In genomic region chr1:60598055-60598910, GRCh38 we compare ENCODE assay signal across 18 cellular contexts.
DNase-seq lines count a peak whose midpoint lies in the region; ATAC-seq, FAIRE-seq and TF ChIP-seq lines count a peak whose summit lies in the region.
"Had no signal": no experiment of that assay in that cellular context is flagged by ENCODE, and none has a peak within 500 bp of the region (broad histone marks: within the 10 kb centered on the region; RNA-seq: fewer than 3 reads in every experiment).

No MANE protein-coding gene starts in this region.

- peak overlapping the region in 3 of 5 experiments; percentile 3 to 42 (median 8) for H3K27ac Mint-ChIP-seq in brain
- H3K27ac Mint-ChIP-seq: CD8-positive, alpha-beta memory T cell had no signal

- H3K4me1 ChIP-seq in HepG2 (ENCODE audit: insufficient read depth, low read length) (no peaks in the 10 kb centered on the region), right lobe of liver (no peaks in the 10 kb centered on the region)
- H3K4me1 ChIP-seq: BLaER1, Caco-2 had no signal

- no peak for TF ChIP-seq EP300 in HepG2 (IDR thresholded peaks at IDR 0.05; ENCODE audit: low read depth in 2 of 2, low read length in 2 of 2)
- no peak for TF ChIP-seq EP300 in HepG2 (CRISPR knock-in tag; IDR thresholded peaks at IDR 0.05; ENCODE audit: borderline replicate concordance)

- CTCF ChIA-PET in HepG2 (lab: Yijun Ruan, JAX; ENCODE audit: low intra/inter-chr PET ratio, low total read pairs) = no interaction called here

- no peak for FAIRE-seq in HepG2 (lab: Jason Lieb, UNC)
- FAIRE-seq: GM12892, GM19239 had no signal

- peaks cover 7% of the 10 kb centered on the region for H3K36me3 Mint-ChIP-seq in brain
- H3K36me3 Mint-ChIP-seq: CD8-positive, alpha-beta memory T cell had no signal

- H3K9me3 ChIP-seq in HepG2 (ENCODE audit: low read length) = no peaks in the 10 kb centered on the region
- H3K9me3 ChIP-seq in right lobe of liver = no peaks in the 10 kb centered on the region
- H3K9me3 ChIP-seq: BLaER1, Caco-2 had no signal

- TF ChIP-seq CTCF in HepG2 (CRISPR knock-in tag; IDR thresholded peaks at IDR 0.05) (no peak), right lobe of liver (IDR thresholded peaks at IDR 0.05) (no peak), brain (conservative IDR thresholded peaks at IDR 0.05) (no peak), fibroblast of pulmonary artery (IDR thresholded peaks at IDR 0.05; ENCODE audit: low read length, missing control alignments) (no peak)

- H3K27me3 Mint-ChIP-seq in brain = no peaks in the 10 kb centered on the region
- H3K27me3 Mint-ChIP-seq: CD8-positive, alpha-beta memory T cell had no signal

- H4K20me1 ChIP-seq in HepG2 (ENCODE audit: insufficient read depth, low read length) = no peaks in the 10 kb centered on the region
- H4K20me1 ChIP-seq: BLaER1 had no signal

- WGBS in HepG2 (ENCODE audit: low lambda C conversion rate) = 8% methylated on average over 5 of the region's 5 CpGs
- WGBS in right lobe of liver (ENCODE audit: insufficient coverage, low coverage, low lambda C conversion rate, missing lambda C conversion rate) = 37% methylated on average over 5 of the region's 5 CpGs

- BruUV-seq in HepG2 (replicated peaks; lab: Mats Ljungman, UMichigan) = no TSS peak

- TF ChIP-seq RAD21 in HepG2 (CRISPR knock-in tag; IDR thresholded peaks at IDR 0.05) = no peak

- no peak for DNase-seq in HepG2 (ENCODE audit: low spot score)
- no peak for DNase-seq in right lobe of liver
- peak; percentile 36 for DNase-seq in fibroblast of pulmonary artery (ENCODE audit: low read depth)
- no peak for DNase-seq in HPDE6-E6E7 (ENCODE audit: extremely low spot score)
- no peak for DNase-seq in dedifferentiated amniotic fluid mesenchymal stem cell (ENCODE audit: extremely low spot score)
- DNase-seq: AML-193; Caco-2; CD8-positive, alpha-beta memory T cell; DND-41; GDM1; HCEC 1CT had no signal

- H2AFZ ChIP-seq in HepG2 (ENCODE audit: low read length) = no peak overlapping the region

- H3K4me3 ChIP-seq in HepG2 (replicated peaks in 1 of 3; ENCODE audit: insufficient read depth in 1 of 3, low read depth in 2 of 3, low read length in 3 of 3) (no peak overlapping the region), right lobe of liver (no peak overlapping the region), fibroblast of pulmonary artery (replicated peaks; ENCODE audit: low read depth, low read length) (no peak overlapping the region)
- H3K4me3 ChIP-seq: BLaER1 had no signal

- H3K27me3 ChIP-seq in HepG2 (ENCODE audit: control insufficient read depth in 1 of 2, insufficient read depth in 2 of 2, low read length in 2 of 2) = no peaks in the 10 kb centered on the region
- H3K27me3 ChIP-seq in right lobe of liver = no peaks in the 10 kb centered on the region
- H3K27me3 ChIP-seq: BLaER1 had no signal

- no peaks in the 10 kb centered on the region for H3K36me3 ChIP-seq in HepG2 (replicated peaks in 1 of 2; ENCODE audit: control insufficient read depth in 1 of 2, insufficient read depth in 2 of 2, low read length in 2 of 2)
- H3K36me3 ChIP-seq in right lobe of liver = no peaks in the 10 kb centered on the region
- H3K36me3 ChIP-seq: BLaER1 had no signal

- in situ Hi-C loops in HepG2 (cut with HindIII; ENCODE audit: extremely low pct_ligation_motif_present, low pct_unique_long_range_greater_than_20kb) = no loop called here

- no peak overlapping the region for H3K4me3 Mint-ChIP-seq in brain
- H3K4me3 Mint-ChIP-seq: CD8-positive, alpha-beta memory T cell had no signal

- POLR2A ChIA-PET in HepG2 (lab: Yijun Ruan, JAX) = no interaction called here

- H3K4me1 Mint-ChIP-seq in brain = peaks cover 6% of the 10 kb centered on the region
- H3K4me1 Mint-ChIP-seq: CD8-positive, alpha-beta memory T cell had no signal

- no peak overlapping the region for H3K9ac ChIP-seq in HepG2 (ENCODE audit: insufficient read depth, low read depth, low read length)
- H3K9ac ChIP-seq: BLaER1 had no signal

- intact Hi-C loops in HepG2 (cut with micrococcal nuclease; ENCODE audit: unreplicated experiment) = no loop called here
- intact Hi-C loops in right lobe of liver (cut with DNase I) = no loop called here

- H3K79me2 ChIP-seq in HepG2 (ENCODE audit: insufficient read depth, low read length) = no peaks in the 10 kb centered on the region

- ATAC-seq in HepG2 (no peak), right lobe of liver (no peak), HG02588 (IDR thresholded peaks at IDR 0.05; ENCODE audit: unreplicated experiment) (no peak), GM19397 (IDR thresholded peaks at IDR 0.05; ENCODE audit: unreplicated experiment) (no peak)

- no peak overlapping the region for H3K27ac ChIP-seq in HepG2 (ENCODE audit: extremely low read length, insufficient read depth, low read length)
- no peak overlapping the region for H3K27ac ChIP-seq in right lobe of liver
- H3K27ac ChIP-seq: 22Rv1, BLaER1 had no signal

- no peak overlapping the region for H3K4me2 ChIP-seq in HepG2 (ENCODE audit: low read depth, low read length)
- H3K4me2 ChIP-seq: BLaER1 had no signal

- TF ChIP-seq POLR2A in HepG2 (IDR thresholded peaks at IDR 0.05; ENCODE audit: insufficient read depth in 1 of 2, low read depth in 2 of 2, low read length in 2 of 2) (no peak), right lobe of liver (IDR thresholded peaks at IDR 0.05) (no peak)

- peaks cover under 1 to 6% (median 5%) of the 10 kb centered on the region in 5 experiments for H3K9me3 Mint-ChIP-seq in brain

TF ChIP-seq in HepG2, 621 proteins besides CTCF, POLR2A, EP300 and RAD21:
- TF ChIP-seq HOXA7 (CRISPR knock-in tag; IDR thresholded peaks at IDR 0.05) = no peak
- TF ChIP-seq HNRNPK (IDR thresholded peaks at IDR 0.05; ENCODE audit: low read depth, low read length, poor library complexity, severe bottlenecking) = peak; percentile 60
- TF ChIP-seq PATZ1 (CRISPR knock-in tag; IDR thresholded peaks at IDR 0.05) = no peak
- TF ChIP-seq PCBP2 (optimal IDR thresholded peaks at IDR 0.05; ENCODE audit: low read depth, low read length, poor library complexity, severe bottlenecking) = peak; percentile 8
TF ChIP-seq in HepG2: peak in this region for 2.
